35 cellular contexts compared by ENCODE assay signal in genomic region chr4:151246742-151247141, GRCh38. TPM values are rescaled to one million over a fixed set of nuclear protein-coding genes. Genes with fewer than 3 reads are reported as not detected.
"Had no signal": no experiment of that assay in that cellular context is flagged by ENCODE, and none has a peak within 500 bp of the region (broad histone marks: within the 10 kb centered on the region; RNA-seq: fewer than 3 reads in every experiment).

No MANE protein-coding gene starts in this region.

- DNase-seq: activated B cell treated with CpG ODN at 0.5 μM for 24 hours; activated CD4-positive, alpha-beta T cell treated with anti-CD3 and anti-CD28 coated beads for 48 hours; activated CD4-positive, alpha-beta T cell treated with anti-CD3 and anti-CD28 coated beads, Interleukin-2, amount 50 U/mL, for 1 hour; activated CD4-positive, alpha-beta T cell treated with anti-CD3 and anti-CD28 coated beads, Interleukin-2, amount 50 U/mL, for 48 hours; activated CD8-positive, alpha-beta memory T cell treated with anti-CD3 and anti-CD28 coated beads for 24 hours; activated CD8-positive, alpha-beta T cell treated with anti-CD3 and anti-CD28 coated beads for 36 hours; activated effector memory CD4-positive, alpha-beta T cell treated with anti-CD3 and anti-CD28 coated beads, Interleukin-2, amount 50 U/mL, for 16 hours; activated naive CD4-positive, alpha-beta T cell treated with anti-CD3 and anti-CD28 coated beads for 36 hours; activated naive CD8-positive, alpha-beta T cell treated with anti-CD3 and anti-CD28 coated beads, Interleukin-2, amount 10 ng/mL, durations not matched to agents 7 days and 5 days; activated T-cell treated with anti-CD3 and anti-CD28 coated beads, Interleukin-2, amount 50 U/mL, for 1 hour; activated T-cell treated with anti-CD3 and anti-CD28 coated beads, Interleukin-2, amount 50 U/mL, for 48 hours; amniotic stem cell; anterior cingulate cortex; brain microvascular endothelial cell; caudate nucleus; cortex of kidney; dermis blood vessel endothelial cell; effector CD4-positive, alpha-beta T cell; effector memory CD8-positive, alpha-beta T cell; erythroblast; foreskin keratinocyte; T-helper 1 cell; T-helper 17 cell; T1000; WERI-Rb-1 had no signal

- H3K9me3 ChIP-seq: esophagus muscularis mucosa, gastroesophageal sphincter had no signal

- H3K27ac ChIP-seq: brain microvascular endothelial cell, esophagus muscularis mucosa, foreskin keratinocyte, gastroesophageal sphincter, WERI-Rb-1 had no signal

- FAIRE-seq: astrocyte, colon had no signal

- ATAC-seq: activated CD4-positive, CD25-positive, alpha-beta regulatory T cell treated with anti-CD3 and anti-CD28 coated beads, Interleukin-2, amount 50 U/mL, for 24 hours; activated CD8-positive, alpha-beta T cell treated with anti-CD3 and anti-CD28 coated beads for 36 hours; activated naive CD4-positive, alpha-beta T cell treated with anti-CD3 and anti-CD28 coated beads, Interleukin-2, amount 50 U/mL, for 72 hours; effector memory CD8-positive, alpha-beta T cell; foreskin keratinocyte; gastroesophageal sphincter; T-helper 17 cell had no signal

- H3K27me3 ChIP-seq: brain microvascular endothelial cell, esophagus muscularis mucosa, foreskin keratinocyte, gastroesophageal sphincter had no signal

- H3K36me3 ChIP-seq: brain microvascular endothelial cell, esophagus muscularis mucosa, gastroesophageal sphincter, WERI-Rb-1 had no signal

- H3K4me3 ChIP-seq: esophagus muscularis mucosa, gastroesophageal sphincter had no signal

RNA-seq across cellular contexts. Expression of gene PRSS48, which starts 30.2 kb away (rescaled TPM):
- total RNA-seq: activated B cell treated with CpG ODN at 0.5 μM for 24 hours; activated CD8-positive, alpha-beta T cell treated with anti-CD3 and anti-CD28 coated beads for 36 hours; activated naive CD4-positive, alpha-beta T cell treated with anti-CD3 and anti-CD28 coated beads for 36 hours; activated naive CD4-positive, alpha-beta T cell treated with anti-CD3 and anti-CD28 coated beads, Interleukin-2, amount 50 U/mL, for 72 hours; activated naive CD8-positive, alpha-beta T cell treated with anti-CD3 and anti-CD28 coated beads, Interleukin-2, amount 10 ng/mL, durations not matched to agents 7 days and 5 days; activated T-helper 1 cell treated with anti-CD3 and anti-CD28 coated beads, Interleukin-12 subunit alpha, Interleukin-12 subunit beta, Interleukin-2, Interleukin-4 antibody, amounts not matched to agents 30 ng/mL and 10 ng/mL and 1 ng/mL, durations not matched to agents 14 hours and 24 hours and 36 hours; activated T-helper 2 cell treated with anti-CD3 and anti-CD28 coated beads, Interferon-gamma antibody, Interleukin-2, Interleukin-4, amounts not matched to agents 10 μg/mL and 5 μg/mL and 100 μg/mL, durations not matched to agents 14 hours and 24 hours and 36 hours; astrocyte; chondrocyte; dermis blood vessel endothelial cell; esophagus muscularis mucosa; foreskin keratinocyte; gastroesophageal sphincter; glomerular endothelial cell; T-helper 17 cell had no signal
